In genomic region chr20:56111951-56112730, GRCh38 we compare ENCODE assay signal across 30 cellular contexts.
DNase-seq lines count a peak whose midpoint lies in the region; FAIRE-seq and TF ChIP-seq lines count a peak whose summit lies in the region.
"Had no signal": no experiment of that assay in that cellular context is flagged by ENCODE, and none has a peak within 500 bp of the region (broad histone marks: within the 10 kb centered on the region; RNA-seq: fewer than 3 reads in every experiment).

No MANE protein-coding gene starts in this region.

- H3K27ac Mint-ChIP-seq in glutamatergic neuron (ENCODE audit: unreplicated experiment) = no peak overlapping the region
- H3K27ac Mint-ChIP-seq: activated B cell treated with CpG ODN at 0.5 μM for 24 hours; activated CD8-positive, alpha-beta memory T cell treated with anti-CD3 and anti-CD28 coated beads, Interleukin-2, amount 10 ng/mL, durations not matched to agents 7 days and 5 days; brain had no signal

- H3K9me3 Mint-ChIP-seq in glutamatergic neuron (ENCODE audit: unreplicated experiment) = peaks cover 10% of the 10 kb centered on the region

- H3K36me3 Mint-ChIP-seq in glutamatergic neuron (ENCODE audit: unreplicated experiment) = no peaks in the 10 kb centered on the region
- H3K36me3 Mint-ChIP-seq: activated CD8-positive, alpha-beta memory T cell treated with anti-CD3 and anti-CD28 coated beads, Interleukin-2, amount 10 ng/mL, durations not matched to agents 7 days and 5 days; brain had no signal

- peak; percentile 76 for FAIRE-seq in HTR-8/SVneo (lab: Jason Lieb, UNC)

- H3K27ac ChIP-seq in temporal lobe (ENCODE audit: low read depth, low read length) = peak overlapping the region; percentile 22
- H3K27ac ChIP-seq: BLaER1 treated with 17β-estradiol and CSF1 and Interleukin-3, amounts not matched to agents 10 nM and 100 nM; heart right ventricle; PC-9; prostate gland; thyroid gland had no signal

- no peak for DNase-seq in HTR-8/SVneo (ENCODE audit: insufficient read length, low spot score)
- DNase-seq in SK-MEL-5 (ENCODE audit: low read depth, low spot score) = peak; percentile 90
- peak; percentile 65 for DNase-seq in inferior parietal cortex (ENCODE audit: extremely low spot score)
- DNase-seq in NCI-H226 = no peak
- no peak for DNase-seq in glutamatergic neuron
- no peak for DNase-seq in stimulated activated CD4-positive, alpha-beta T cell treated with anti-CD3 and anti-CD28 coated beads, Interleukin-2, amount 100 ng/mL, for 24 hours
- DNase-seq: activated B cell treated with CpG ODN at 0.5 μM for 24 hours; activated CD4-positive, alpha-beta T cell treated with anti-CD3 and anti-CD28 coated beads, Interleukin-2, amount 50 U/mL, for 1 hour; activated CD8-positive, alpha-beta memory T cell treated with anti-CD3 and anti-CD28 coated beads, Interleukin-2, amount 10 ng/mL, durations not matched to agents 7 days and 5 days; activated naive CD4-positive, alpha-beta T cell; activated T-cell treated with anti-CD3 and anti-CD28 coated beads, Interleukin-2, amount 50 U/mL, for 48 hours; Caco-2; DMS79; GF-D8; heart right ventricle; Kasumi-1; NCI-H1092; NCI-H187; NCI-H2171; NCI-H524; NK-92 treated with Interleukin-12 subunit alpha and Interleukin-12 subunit beta, amount 100 ng/mL, for 24 hours; PC-9; stimulated activated naive CD4-positive, alpha-beta T cell; T1000; thyroid gland had no signal

- no peak for TF ChIP-seq CTCF in glutamatergic neuron (IDR thresholded peaks at IDR 0.05; ENCODE audit: partially characterized antibody, unreplicated experiment)

- H3K4me3 Mint-ChIP-seq in glutamatergic neuron (ENCODE audit: unreplicated experiment) = no peak overlapping the region
- H3K4me3 Mint-ChIP-seq: activated B cell treated with CpG ODN at 0.5 μM for 24 hours; activated CD8-positive, alpha-beta memory T cell treated with anti-CD3 and anti-CD28 coated beads, Interleukin-2, amount 10 ng/mL, durations not matched to agents 7 days and 5 days; brain; neural crest cell had no signal

- no peaks in the 10 kb centered on the region for H3K27me3 Mint-ChIP-seq in glutamatergic neuron (ENCODE audit: unreplicated experiment)
- H3K27me3 Mint-ChIP-seq: activated B cell treated with CpG ODN at 0.5 μM for 24 hours; activated CD8-positive, alpha-beta memory T cell treated with anti-CD3 and anti-CD28 coated beads, Interleukin-2, amount 10 ng/mL, durations not matched to agents 7 days and 5 days had no signal

- in situ Hi-C loops in SK-MEL-5 (cut with HindIII; ENCODE audit: low pct_unique_long_range_greater_than_20kb, low sequenced_read_pairs) = no loop called here

- no peaks in the 10 kb centered on the region for H3K4me1 Mint-ChIP-seq in glutamatergic neuron (ENCODE audit: low read depth, unreplicated experiment)
- H3K4me1 Mint-ChIP-seq: activated B cell treated with CpG ODN at 0.5 μM for 24 hours; activated CD8-positive, alpha-beta memory T cell treated with anti-CD3 and anti-CD28 coated beads, Interleukin-2, amount 10 ng/mL, durations not matched to agents 7 days and 5 days; brain; neural crest cell had no signal

Comparison
In these comparisons a context has a peak if more than half of its experiments do, and no peak if none do; other contexts are left out.
1. DNase-seq: peak in SK-MEL-5 (single experiment) and inferior parietal cortex (single experiment); none in HTR-8/SVneo (single experiment), NCI-H226 (single experiment), glutamatergic neuron (single experiment) and stimulated activated CD4-positive, alpha-beta T cell treated with anti-CD3 and anti-CD28 coated beads, Interleukin-2, amount 100 ng/mL, for 24 hours (0 of 2).